In the genomic region with DNA sequence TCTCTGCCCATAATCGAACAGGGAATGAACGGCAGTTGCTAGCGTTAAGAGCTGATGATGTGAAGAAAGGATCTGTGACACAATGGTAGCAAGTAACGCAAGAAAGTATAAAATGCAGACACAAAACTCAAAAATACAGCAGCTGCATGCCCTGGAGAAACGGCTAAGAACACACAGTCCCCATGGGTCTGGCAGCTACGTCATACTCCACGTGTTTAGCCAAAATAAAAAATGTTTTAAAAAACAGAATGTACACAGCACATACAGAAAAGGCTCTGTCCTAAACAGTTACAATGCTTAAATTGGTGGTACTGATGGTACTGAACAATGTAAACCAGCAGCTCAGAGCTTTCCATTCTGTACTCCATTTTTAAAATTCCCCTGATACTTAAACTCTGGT, we compare ENCODE assay signal across 14 cellular contexts. TPM values are rescaled to one million over a fixed set of nuclear protein-coding genes. Genes with fewer than 3 reads are reported as not detected.
A peak's percentile ranks its signal among the peaks of the same experiment; 100 is the strongest.
DNase-seq lines count a peak whose midpoint lies in the region; ATAC-seq and TF ChIP-seq lines count a peak whose summit lies in the region.
"Had no signal": no experiment of that assay in that cellular context is flagged by ENCODE, and none has a peak within 500 bp of the region (broad histone marks: within the 10 kb centered on the region; RNA-seq: fewer than 3 reads in every experiment).

No MANE protein-coding gene starts in this region.

- WGBS in gastroesophageal sphincter (ENCODE audit: low coverage in 1 of 2), 2 donors = 50 to 75% methylated on average over 3 to 7 of the region's 7 CpGs
- 83 to 84% methylated on average over 4 to 7 of the region's 7 CpGs for WGBS in transverse colon (ENCODE audit: low coverage in 1 of 2), 2 donors

- no peak for DNase-seq in GM23338 (ENCODE audit: low spot score)
- DNase-seq in transverse colon = no peak
- no peak for DNase-seq in stimulated activated naive CD4-positive, alpha-beta T cell (lab: John Stamatoyannopoulos, UW)
- DNase-seq in HUDEP-2 (lab: John Stamatoyannopoulos, UW; ENCODE audit: unreplicated experiment in 76 of 76) = no peak
- DNase-seq in KBM-7 = no peak
- DNase-seq: AML-193; Caco-2; CD4-positive, alpha-beta T cell had no signal

- H3K27me3 ChIP-seq in GM23338 (ENCODE audit: insufficient read depth) = no peaks in the 10 kb centered on the region
- no peaks in the 10 kb centered on the region for H3K27me3 ChIP-seq in gastroesophageal sphincter
- H3K27me3 ChIP-seq in rectal smooth muscle tissue (ENCODE audit: control insufficient read depth, insufficient read depth, low read length) = no peaks in the 10 kb centered on the region
- H3K27me3 ChIP-seq in transverse colon = no peaks in the 10 kb centered on the region

- no peak for TF ChIP-seq POLR2A in gastroesophageal sphincter (IDR thresholded peaks at IDR 0.05)
- no peak for TF ChIP-seq POLR2A in transverse colon (IDR thresholded peaks at IDR 0.05)

- H3K9me2 ChIP-seq in GM23338 (ENCODE audit: insufficient read depth) = no peaks in the 10 kb centered on the region

- no peaks in the 10 kb centered on the region for H3F3A ChIP-seq in GM23338 (replicated peaks; ENCODE audit: low read depth)

- in situ Hi-C loops in transverse colon (cut with MboI; ENCODE audit: low pct_ligation_motif_present in 1 of 4, low pct_unique_long_range_greater_than_20kb in 1 of 4, low sequenced_read_pairs in 3 of 4) = no loop called here
- in situ Hi-C loops in KBM-7 (cut with MboI; ENCODE audit: low pct_unique_long_range_greater_than_20kb, low sequenced_read_pairs) = no loop called here

- intact Hi-C loops in transverse colon (cut with DNase I; ENCODE audit: low total_unique reads) = no loop called here

- 0 out of 2 replicates have a peak overlapping the region, but pooled peaks have one; percentile 72 for H3K27ac Mint-ChIP-seq in GM23338

- ATAC-seq in GM23338 (no peak), gastroesophageal sphincter (no peak)
- ATAC-seq: A549 had no signal

- no peak for TF ChIP-seq EP300 in gastroesophageal sphincter (IDR thresholded peaks at IDR 0.05)
- TF ChIP-seq EP300 in transverse colon (IDR thresholded peaks at IDR 0.05; ENCODE audit: low read depth) = peak; percentile 82

- peaks cover 48% of the 10 kb centered on the region for H3K4me1 Mint-ChIP-seq in GM23338

- H3K27ac ChIP-seq in GM23338 (ENCODE audit: low read depth) (no peak overlapping the region), gastroesophageal sphincter (peak overlapping the region; percentile 20 to 79 (median 68)), rectal smooth muscle tissue (ENCODE audit: low read depth, low read length) (peak overlapping the region; percentile 73), transverse colon (peak overlapping the region; percentile 7 to 60 (median 37))
- H3K27ac ChIP-seq: 22Rv1, A549, C4-2B had no signal

- no peaks in the 10 kb centered on the region for H3K9me3 Mint-ChIP-seq in GM23338
- H3K9me3 Mint-ChIP-seq: CD4-positive, alpha-beta T cell had no signal

- H3K9ac ChIP-seq in rectal smooth muscle tissue (ENCODE audit: low read length) = no peak overlapping the region

- peaks cover 44% of the 10 kb centered on the region for H3K79me2 ChIP-seq in GM23338 (replicated peaks; ENCODE audit: insufficient read depth)

- no peaks in the 10 kb centered on the region for H4K20me1 ChIP-seq in GM23338 (replicated peaks; ENCODE audit: insufficient read depth)

- no peak overlapping the region; the same call in 1 of the 2 replicates for H3K4me2 ChIP-seq in GM23338
- H3K4me2 ChIP-seq: A549 had no signal

- H3K9me3 ChIP-seq in gastroesophageal sphincter = no peaks in the 10 kb centered on the region
- H3K9me3 ChIP-seq in transverse colon = no peaks in the 10 kb centered on the region
- H3K9me3 ChIP-seq: A549, Caco-2, HAP-1 had no signal

- no peak overlapping the region for H3K4me3 Mint-ChIP-seq in GM23338
- H3K4me3 Mint-ChIP-seq: CD4-positive, alpha-beta T cell had no signal

- no peaks in the 10 kb centered on the region; the same call in 1 of the 2 replicates for H3K36me3 ChIP-seq in GM23338 (ENCODE audit: insufficient read depth)
- H3K36me3 ChIP-seq in gastroesophageal sphincter = peaks cover 0 to 29% of the 10 kb centered on the region in 2 donors
- no peaks in the 10 kb centered on the region for H3K36me3 ChIP-seq in rectal smooth muscle tissue (ENCODE audit: control insufficient read depth, insufficient read depth, low read length)
- peaks cover 0 to 3% (median 0%) of the 10 kb centered on the region in 4 donors for H3K36me3 ChIP-seq in transverse colon
- H3K36me3 ChIP-seq: HAP-1 had no signal

- no peak overlapping the region for H2AFZ ChIP-seq in GM23338

- H3K4me1 ChIP-seq in GM23338 (ENCODE audit: insufficient read depth) (peaks cover 36% of the 10 kb centered on the region), gastroesophageal sphincter (peaks cover 0 to 37% (median 0%) of the 10 kb centered on the region in 3 donors), rectal smooth muscle tissue (ENCODE audit: control insufficient read depth, insufficient read depth, low read length) (peaks cover 6% of the 10 kb centered on the region), transverse colon (peaks cover 0 to 4% (median 0%) of the 10 kb centered on the region in 4 donors)
- H3K4me1 ChIP-seq: HAP-1 had no signal

- TF ChIP-seq CTCF in GM23338 (conservative IDR thresholded peaks at IDR 0.05; ENCODE audit: low read depth in 2 of 2) (no peak), gastroesophageal sphincter (IDR thresholded peaks at IDR 0.05) (no peak), transverse colon (IDR thresholded peaks at IDR 0.05) (no peak)

- peaks cover 6% of the 10 kb centered on the region for H3K27me3 Mint-ChIP-seq in GM23338 (ENCODE audit: insufficient read depth, low read depth, poor library complexity)
- H3K27me3 Mint-ChIP-seq: CD4-positive, alpha-beta T cell had no signal

- H3K4me3 ChIP-seq in GM23338 (no peak overlapping the region), gastroesophageal sphincter (no peak overlapping the region), rectal smooth muscle tissue (ENCODE audit: low read length) (no peak overlapping the region), transverse colon (no peak overlapping the region)
- H3K4me3 ChIP-seq: A549, HAP-1 had no signal

- H3K36me3 Mint-ChIP-seq in GM23338 (ENCODE audit: low read depth) = peaks cover 31% of the 10 kb centered on the region

TF ChIP-seq in GM23338, 12 proteins besides CTCF, POLR2A, EP300 and RAD21:
- TF ChIP-seq, protein P1, sequence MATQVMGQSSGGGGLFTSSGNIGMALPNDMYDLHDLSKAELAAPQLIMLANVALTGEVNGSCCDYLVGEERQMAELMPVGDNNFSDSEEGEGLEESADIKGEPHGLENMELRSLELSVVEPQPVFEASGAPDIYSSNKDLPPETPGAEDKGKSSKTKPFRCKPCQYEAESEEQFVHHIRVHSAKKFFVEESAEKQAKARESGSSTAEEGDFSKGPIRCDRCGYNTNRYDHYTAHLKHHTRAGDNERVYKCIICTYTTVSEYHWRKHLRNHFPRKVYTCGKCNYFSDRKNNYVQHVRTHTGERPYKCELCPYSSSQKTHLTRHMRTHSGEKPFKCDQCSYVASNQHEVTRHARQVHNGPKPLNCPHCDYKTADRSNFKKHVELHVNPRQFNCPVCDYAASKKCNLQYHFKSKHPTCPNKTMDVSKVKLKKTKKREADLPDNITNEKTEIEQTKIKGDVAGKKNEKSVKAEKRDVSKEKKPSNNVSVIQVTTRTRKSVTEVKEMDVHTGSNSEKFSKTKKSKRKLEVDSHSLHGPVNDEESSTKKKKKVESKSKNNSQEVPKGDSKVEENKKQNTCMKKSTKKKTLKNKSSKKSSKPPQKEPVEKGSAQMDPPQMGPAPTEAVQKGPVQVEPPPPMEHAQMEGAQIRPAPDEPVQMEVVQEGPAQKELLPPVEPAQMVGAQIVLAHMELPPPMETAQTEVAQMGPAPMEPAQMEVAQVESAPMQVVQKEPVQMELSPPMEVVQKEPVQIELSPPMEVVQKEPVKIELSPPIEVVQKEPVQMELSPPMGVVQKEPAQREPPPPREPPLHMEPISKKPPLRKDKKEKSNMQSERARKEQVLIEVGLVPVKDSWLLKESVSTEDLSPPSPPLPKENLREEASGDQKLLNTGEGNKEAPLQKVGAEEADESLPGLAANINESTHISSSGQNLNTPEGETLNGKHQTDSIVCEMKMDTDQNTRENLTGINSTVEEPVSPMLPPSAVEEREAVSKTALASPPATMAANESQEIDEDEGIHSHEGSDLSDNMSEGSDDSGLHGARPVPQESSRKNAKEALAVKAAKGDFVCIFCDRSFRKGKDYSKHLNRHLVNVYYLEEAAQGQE (IDR thresholded peaks at IDR 0.05; ENCODE audit: unreplicated experiment) = no peak
- TF ChIP-seq JUNB (IDR thresholded peaks at IDR 0.05; ENCODE audit: unreplicated experiment) (no peak), POLR2AphosphoS5 (IDR thresholded peaks at IDR 0.05; ENCODE audit: low read depth) (no peak), ZNF114 (CRISPR knock-in tag; IDR thresholded peaks at IDR 0.05) (no peak), EZH2 (IDR thresholded peaks at IDR 0.05; ENCODE audit: low read depth, unreplicated experiment) (no peak), ZNF331 (CRISPR knock-in tag; IDR thresholded peaks at IDR 0.05; ENCODE audit: low read depth) (no peak), NANOG (IDR thresholded peaks at IDR 0.05; ENCODE audit: borderline replicate concordance) (no peak)
- TF ChIP-seq, protein P2, sequence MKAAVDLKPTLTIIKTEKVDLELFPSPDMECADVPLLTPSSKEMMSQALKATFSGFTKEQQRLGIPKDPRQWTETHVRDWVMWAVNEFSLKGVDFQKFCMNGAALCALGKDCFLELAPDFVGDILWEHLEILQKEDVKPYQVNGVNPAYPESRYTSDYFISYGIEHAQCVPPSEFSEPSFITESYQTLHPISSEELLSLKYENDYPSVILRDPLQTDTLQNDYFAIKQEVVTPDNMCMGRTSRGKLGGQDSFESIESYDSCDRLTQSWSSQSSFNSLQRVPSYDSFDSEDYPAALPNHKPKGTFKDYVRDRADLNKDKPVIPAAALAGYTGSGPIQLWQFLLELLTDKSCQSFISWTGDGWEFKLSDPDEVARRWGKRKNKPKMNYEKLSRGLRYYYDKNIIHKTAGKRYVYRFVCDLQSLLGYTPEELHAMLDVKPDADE (IDR thresholded peaks at IDR 0.05) = no peak

RNA-seq across cellular contexts. Expression of a gene that starts 34.4 kb away (rescaled TPM):
- 3.9 and 7.0 TPM in 2 replicates for total RNA-seq in GM23338 (2014; rRNA removed; shearing (Covaris generic))
- polyA plus RNA-seq in GM23338 (2016; fragmentation: Nextera tagmentation; extraction: Ambion mirVana) = 0.94 and 1.3 TPM in 2 replicates
- total RNA-seq in gastroesophageal sphincter (1 to 10 TPM in 2 of 4 donors, under 1 TPM in 1, not detected in 1; 0.77 to 2.3 (median 2.0) TPM), transverse colon (1 to 10 TPM in 2 of 4 donors, under 1 TPM in 1, not detected in 1; 0.80 to 7.5 (median 3.7) TPM)
